In genomic region chr10:690227-691161, GRCh38 we compare ENCODE assay signal across 9 cellular contexts. TPM values are rescaled to one million over a fixed set of nuclear protein-coding genes. Genes with fewer than 3 reads are reported as not detected.
A peak's percentile ranks its signal among the peaks of the same experiment; 100 is the strongest.
DNase-seq lines count a peak whose midpoint lies in the region; ATAC-seq, FAIRE-seq and TF ChIP-seq lines count a peak whose summit lies in the region.
"Had no signal": no experiment of that assay in that cellular context is flagged by ENCODE, and none has a peak within 500 bp of the region (broad histone marks: within the 10 kb centered on the region; RNA-seq: fewer than 3 reads in every experiment).

No MANE protein-coding gene starts in this region.

- H2AFZ ChIP-seq in endothelial cell of umbilical vein (ENCODE audit: low read depth, low read length) = peak overlapping the region; percentile 44

- H3K27ac Mint-ChIP-seq in nephron progenitor cell = peak overlapping the region; percentile 89

- H3K4me1 ChIP-seq in endothelial cell of umbilical vein (ENCODE audit: control insufficient read depth, extremely low read depth, insufficient read depth, low read length) = peaks cover 8% of the 10 kb centered on the region

- no peak for ATAC-seq in HG02623 (IDR thresholded peaks at IDR 0.05; ENCODE audit: unreplicated experiment)

- BruUV-seq in endothelial cell of umbilical vein (replicated peaks; lab: Mats Ljungman, UMichigan) = no TSS peak

- no peaks in the 10 kb centered on the region for H3K79me2 ChIP-seq in endothelial cell of umbilical vein (ENCODE audit: control insufficient read depth, insufficient read depth, low read length)

- peak overlapping the region; percentile 90 for H3K4me3 Mint-ChIP-seq in nephron progenitor cell

- H3K9me3 Mint-ChIP-seq in nephron progenitor cell = no peaks in the 10 kb centered on the region

- POLR2A ChIA-PET in endothelial cell of umbilical vein (lab: Charles Lee) = no interaction called here

- H3K4me2 ChIP-seq in endothelial cell of umbilical vein (ENCODE audit: insufficient read depth, low read length) = peak overlapping the region; percentile 28

- H3K9ac ChIP-seq in endothelial cell of umbilical vein (replicated peaks; ENCODE audit: extremely low read depth, insufficient read depth, low read length) = peak overlapping the region; percentile 1

- no peaks in the 10 kb centered on the region for H3K9me1 ChIP-seq in endothelial cell of umbilical vein (replicated peaks; ENCODE audit: control insufficient read depth, extremely low read depth, insufficient read depth, low read length)

- intact Hi-C loops in endothelial cell of umbilical vein (cut with micrococcal nuclease) = no loop called here

- peaks cover 2 to 3% of the 10 kb centered on the region in 2 experiments for H3K27me3 ChIP-seq in endothelial cell of umbilical vein (ENCODE audit: control insufficient read depth in 2 of 2, insufficient read depth in 2 of 2, low read length in 2 of 2)

- H4K20me1 ChIP-seq in endothelial cell of umbilical vein (replicated peaks; ENCODE audit: control insufficient read depth, extremely low read depth, insufficient read depth, low read length) = no peaks in the 10 kb centered on the region

- H3K4me3 ChIP-seq in LNCaP clone FGC (ENCODE audit: low read depth, low read length) (peak overlapping the region; percentile 53), endothelial cell of umbilical vein (replicated peaks in 1 of 3; ENCODE audit: insufficient read depth in 1 of 3, low read depth in 1 of 3, low read length in 3 of 3) (peak overlapping the region in 2 of 3 experiments; percentile 18 to 39)

- DNase-seq in LNCaP clone FGC (ENCODE audit: low read depth) (no peak), endothelial cell of umbilical vein (ENCODE audit: low read depth, low spot score) (no peak), nephron progenitor cell (no peak), RKO (ENCODE audit: low spot score) (no peak), NCI-H526 (lab: John Stamatoyannopoulos, UW) (no peak), DMS153 (lab: John Stamatoyannopoulos, UW) (no peak)

- peaks cover 15% of the 10 kb centered on the region for H3K36me3 Mint-ChIP-seq in nephron progenitor cell (ENCODE audit: low read depth)

- H3K27me3 Mint-ChIP-seq in nephron progenitor cell (ENCODE audit: low read depth, poor library complexity) = peaks cover 14% of the 10 kb centered on the region

- peak overlapping the region; percentile 75; the same call in 1 of the 2 replicates for H3K27ac ChIP-seq in 22Rv1
- H3K27ac ChIP-seq in endothelial cell of umbilical vein (ENCODE audit: insufficient read depth, low read depth, low read length) = no peak overlapping the region

- H3K9me3 ChIP-seq in endothelial cell of umbilical vein (replicated peaks; ENCODE audit: control insufficient read depth, insufficient read depth, low read length) = no peaks in the 10 kb centered on the region

- TF ChIP-seq CTCF in 22Rv1 (IDR thresholded peaks at IDR 0.05) (no peak), LNCaP clone FGC (IDR thresholded peaks at IDR 0.05; ENCODE audit: control insufficient read depth, extremely low read depth, insufficient read depth) (no peak), endothelial cell of umbilical vein (IDR thresholded peaks at IDR 0.05; ENCODE audit: extremely low read depth in 1 of 2, insufficient read depth in 1 of 2, low read depth in 1 of 2, low read length in 2 of 2) (no peak), nephron progenitor cell (IDR thresholded peaks at IDR 0.05) (no peak)

- H3K4me1 Mint-ChIP-seq in nephron progenitor cell = peaks cover 41% of the 10 kb centered on the region

- CTCF ChIA-PET in endothelial cell of umbilical vein (lab: Charles Lee) = no interaction called here

- dilution Hi-C loops in endothelial cell of umbilical vein (cut with MboI; ENCODE audit: extremely low pct_ligation_motif_present, low sequenced_read_pairs) = no loop called here

- no peak for FAIRE-seq in endothelial cell of umbilical vein (lab: Jason Lieb, UNC)
- FAIRE-seq: G401.6 had no signal

- no peaks in the 10 kb centered on the region for H3K36me3 ChIP-seq in endothelial cell of umbilical vein (ENCODE audit: control insufficient read depth in 2 of 2, extremely low read depth in 1 of 2, insufficient read depth in 2 of 2, low read length in 2 of 2)

- TF ChIP-seq POLR2A in endothelial cell of umbilical vein (IDR thresholded peaks at IDR 0.05; ENCODE audit: low read depth, low read length) = no peak

TF ChIP-seq in endothelial cell of umbilical vein, 7 proteins besides CTCF, POLR2A, EP300 and RAD21:
- TF ChIP-seq GATA2 (IDR thresholded peaks at IDR 0.05; ENCODE audit: insufficient read depth, insufficient read length, low read depth, low read length) (no peak), POLR2AphosphoS5 (IDR thresholded peaks at IDR 0.05; ENCODE audit: insufficient read depth, low read depth, low read length) (no peak), EZH2 (IDR thresholded peaks at IDR 0.05; ENCODE audit: borderline replicate concordance, low read depth, low read length, severe bottlenecking) (no peak), MYC (IDR thresholded peaks at IDR 0.05; ENCODE audit: low read depth, low read length) (no peak), JUN (IDR thresholded peaks at IDR 0.05; ENCODE audit: borderline replicate concordance, insufficient read depth, insufficient read length, low read depth) (no peak), FOS (IDR thresholded peaks at IDR 0.05; ENCODE audit: borderline replicate concordance, insufficient read depth, low read length) (no peak), MAX (IDR thresholded peaks at IDR 0.05; ENCODE audit: insufficient read depth, insufficient read length) (no peak)

RNA-seq across cellular contexts. Expression of gene DIP2C, which starts 1.0 kb away (rescaled TPM):
- total RNA-seq in endothelial cell of umbilical vein = 10.1 and 10.7 TPM in 2 replicates
- polyA plus RNA-seq in endothelial cell of umbilical vein = 3.0 and 3.6 TPM in 2 replicates
- 2.7 and 3.1 TPM in 2 replicates for polyA plus RNA-seq in endothelial cell of umbilical vein (2011; cell fraction: cytosol; rRNA removed)
- polyA plus RNA-seq in endothelial cell of umbilical vein (2011; cell fraction: nucleus; rRNA removed) = 6.3 and 8.1 TPM in 2 replicates
- polyA plus RNA-seq in endothelial cell of umbilical vein (2012) = 4.1 and 6.6 TPM in 2 replicates
- polyA minus RNA-seq in endothelial cell of umbilical vein = 9.4 and 10.9 TPM in 2 replicates
- 0.61 TPM for polyA minus RNA-seq in endothelial cell of umbilical vein (2011; cell fraction: cytosol; rRNA and poly(A)+ RNA removed)
- 6.8 and 9.8 TPM in 2 replicates for polyA minus RNA-seq in endothelial cell of umbilical vein (2011; cell fraction: nucleus; rRNA and poly(A)+ RNA removed)
